Comparison of ENCODE assay signal across 22 cellular contexts in genomic region chr4:91092398-91092955, GRCh38.
DNase-seq lines count a peak whose midpoint lies in the region; TF ChIP-seq lines count a peak whose summit lies in the region.
"Had no signal": no experiment of that assay in that cellular context is flagged by ENCODE, and none has a peak within 500 bp of the region (broad histone marks: within the 10 kb centered on the region; RNA-seq: fewer than 3 reads in every experiment).

No MANE protein-coding gene starts in this region.

- no peak overlapping the region for H3K27ac ChIP-seq in caudate nucleus (ENCODE audit: low read depth, low read length)
- H3K27ac ChIP-seq: parathyroid adenoma, sigmoid colon, SJCRH30, tibial nerve had no signal

- TF ChIP-seq CTCF in mesothelial cell of epicardium (IDR thresholded peaks at IDR 0.05; ENCODE audit: unreplicated experiment), result no peak

- H3K27ac Mint-ChIP-seq in mesothelial cell of epicardium, result peak overlapping the region; percentile 69
- H3K27ac Mint-ChIP-seq: activated B cell treated with CpG ODN at 0.5 μM for 24 hours; activated naive CD4-positive, alpha-beta T cell treated with anti-CD3 and anti-CD28 coated beads, Interleukin-2, amount 50 U/mL, for 24 hours; activated T-cell treated with anti-CD3 and anti-CD28 coated beads, Interleukin-2, amount 50 U/mL, for 72 hours; endodermal cell; memory B cell; naive thymus-derived CD4-positive, alpha-beta T cell had no signal

- no peaks in the 10 kb centered on the region for H3K36me3 Mint-ChIP-seq in mesothelial cell of epicardium
- H3K36me3 Mint-ChIP-seq: activated naive CD4-positive, alpha-beta T cell treated with anti-CD3 and anti-CD28 coated beads, Interleukin-2, amount 50 U/mL, for 24 hours; naive thymus-derived CD4-positive, alpha-beta T cell had no signal

- no peak overlapping the region for H3K4me3 Mint-ChIP-seq in mesothelial cell of epicardium
- H3K4me3 Mint-ChIP-seq: activated B cell treated with CpG ODN at 0.5 μM for 24 hours; activated naive CD4-positive, alpha-beta T cell treated with anti-CD3 and anti-CD28 coated beads, Interleukin-2, amount 50 U/mL, for 24 hours; activated T-cell treated with anti-CD3 and anti-CD28 coated beads, Interleukin-2, amount 50 U/mL, for 72 hours; endodermal cell; memory B cell; naive thymus-derived CD4-positive, alpha-beta T cell had no signal

- H3K9me3 Mint-ChIP-seq in mesothelial cell of epicardium, result peaks cover 23% of the 10 kb centered on the region
- H3K9me3 Mint-ChIP-seq: activated B cell treated with CpG ODN at 0.5 μM for 24 hours had no signal

- DNase-seq in D341Med (ENCODE audit: low spot score) (peak; percentile 32), HT-29 (ENCODE audit: low spot score) (peak; percentile 51), amniotic epithelial cell (ENCODE audit: low read depth) (peak; percentile 19), mesothelial cell of epicardium (ENCODE audit: low spot score in 2 of 2, unreplicated experiment in 2 of 2) (no peak), hippocampal formation (lab: John Stamatoyannopoulos, UW) (no peak), caudate nucleus (lab: John Stamatoyannopoulos, UW) (no peak), iPS-NIHi7 (ENCODE audit: extremely low spot score) (no peak)
- DNase-seq: activated B cell treated with CpG ODN at 0.5 μM for 24 hours; activated T-cell treated with anti-CD3 and anti-CD28 coated beads, Interleukin-2, amount 50 U/mL, for 72 hours; endodermal cell; MG63; naive thymus-derived CD4-positive, alpha-beta T cell; NCI-H187; NCI-H524; sigmoid colon; stimulated activated naive CD4-positive, alpha-beta T cell; T-helper 2 cell had no signal

- no peaks in the 10 kb centered on the region for H3K27me3 Mint-ChIP-seq in mesothelial cell of epicardium (ENCODE audit: low read depth)
- H3K27me3 Mint-ChIP-seq: activated B cell treated with CpG ODN at 0.5 μM for 24 hours; activated naive CD4-positive, alpha-beta T cell treated with anti-CD3 and anti-CD28 coated beads, Interleukin-2, amount 50 U/mL, for 24 hours; memory B cell; naive thymus-derived CD4-positive, alpha-beta T cell had no signal

- H3K4me1 Mint-ChIP-seq in mesothelial cell of epicardium, result peaks cover 18% of the 10 kb centered on the region
- H3K4me1 Mint-ChIP-seq: activated naive CD4-positive, alpha-beta T cell treated with anti-CD3 and anti-CD28 coated beads, Interleukin-2, amount 50 U/mL, for 24 hours; naive thymus-derived CD4-positive, alpha-beta T cell had no signal

Comparison
In these comparisons a context has a peak if more than half of its experiments do, and no peak if none do; other contexts are left out.
1. DNase-seq: peak in D341Med (single experiment), HT-29 (single experiment) and amniotic epithelial cell (single experiment); none in mesothelial cell of epicardium (0 of 2), hippocampal formation (0 of 2), caudate nucleus (0 of 61) and iPS-NIHi7 (single experiment).